ENCODE assay signal across 17 cellular contexts in genomic region chr10:16570731-16571130, GRCh38. TPM values are rescaled to one million over a fixed set of nuclear protein-coding genes. Genes with fewer than 3 reads are reported as not detected.
DNase-seq lines count a peak whose midpoint lies in the region; ATAC-seq lines count a peak whose summit lies in the region.
"Had no signal": no experiment of that assay in that cellular context is flagged by ENCODE, and none has a peak within 500 bp of the region (broad histone marks: within the 10 kb centered on the region; RNA-seq: fewer than 3 reads in every experiment).

No MANE protein-coding gene starts in this region.

- no peaks in the 10 kb centered on the region for H3K36me3 ChIP-seq in CD4-positive, alpha-beta memory T cell (ENCODE audit: insufficient read depth, low read length)
- H3K36me3 ChIP-seq: tibial artery had no signal

- peak; percentile 48 to 49 for ATAC-seq in activated CD4-positive, CD25-positive, alpha-beta regulatory T cell treated with anti-CD3 and anti-CD28 coated beads, Interleukin-2, amount 50 U/mL, for 24 hours
- ATAC-seq in GM21717 (IDR thresholded peaks at IDR 0.05; ENCODE audit: unreplicated experiment) (peak; percentile 89), HG03139 (IDR thresholded peaks at IDR 0.05; ENCODE audit: unreplicated experiment) (peak; percentile 91), memory B cell (ENCODE audit: low read depth) (no peak)

- H3K9me3 ChIP-seq in CD4-positive, alpha-beta memory T cell (ENCODE audit: control insufficient read depth in 1 of 2, low read length in 2 of 2), result no peaks in the 10 kb centered on the region
- H3K9me3 ChIP-seq: tibial artery had no signal

- peaks cover 13% of the 10 kb centered on the region for H3K4me1 Mint-ChIP-seq in memory B cell
- peaks cover 0 to 8% (median 5%) of the 10 kb centered on the region in 4 donors for H3K4me1 Mint-ChIP-seq in CD4-positive, alpha-beta memory T cell

- H3K4me3 Mint-ChIP-seq in memory B cell, result peak overlapping the region; percentile 46
- H3K4me3 Mint-ChIP-seq in CD4-positive, alpha-beta memory T cell, result peak overlapping the region in 3 of 8 donors; percentile 9 to 65 (median 59)
- H3K4me3 Mint-ChIP-seq: T-helper 2 cell treated with Interferon-gamma antibody and Interleukin-4, amounts not matched to agents 5 μg/mL and 100 μg/mL, for 36 hours had no signal

- DNase-seq in activated CD4-positive, CD25-positive, alpha-beta regulatory T cell (lab: John Stamatoyannopoulos, UW), result no peak
- DNase-seq in memory B cell (ENCODE audit: low spot score in 2 of 2) (no peak), ACHN (no peak), middle frontal gyrus (ENCODE audit: extremely low spot score, low spot score) (no peak)
- DNase-seq in CD4-positive, alpha-beta memory T cell, result no peak
- DNase-seq: activated T-cell treated with anti-CD3 and anti-CD28 coated beads, Interleukin-2, amount 50 U/mL, for 1 hour; DND-41; NCI-H1092; occipital lobe; tibial artery had no signal

- no peak overlapping the region for H3K27ac Mint-ChIP-seq in memory B cell
- H3K27ac Mint-ChIP-seq in CD4-positive, alpha-beta memory T cell, result no peak overlapping the region
- H3K27ac Mint-ChIP-seq: T-helper 2 cell treated with Interferon-gamma antibody and Interleukin-4, amounts not matched to agents 5 μg/mL and 100 μg/mL, for 36 hours had no signal

- in situ Hi-C loops in ACHN (cut with HindIII; ENCODE audit: low pct_ligation_motif_present, low pct_unique_long_range_greater_than_20kb, low sequenced_read_pairs), result no loop called here

- H3K27me3 Mint-ChIP-seq in memory B cell, result peaks cover 13% of the 10 kb centered on the region
- H3K27me3 Mint-ChIP-seq in CD4-positive, alpha-beta memory T cell, result peaks cover 11 to 25% of the 10 kb centered on the region in 2 donors

- POLR2A ChIA-PET in CD4-positive, alpha-beta memory T cell (lab: Charles Lee; ENCODE audit: partially characterized antibody), result no interaction called here

- intact Hi-C loops in CD4-positive, alpha-beta memory T cell (cut with micrococcal nuclease), result no loop called here

- H3K36me3 Mint-ChIP-seq in memory B cell, result no peaks in the 10 kb centered on the region
- no peaks in the 10 kb centered on the region for H3K36me3 Mint-ChIP-seq in CD4-positive, alpha-beta memory T cell

- peaks cover 3% of the 10 kb centered on the region for H3K9me3 Mint-ChIP-seq in memory B cell
- no peaks in the 10 kb centered on the region for H3K9me3 Mint-ChIP-seq in CD4-positive, alpha-beta memory T cell
- H3K9me3 Mint-ChIP-seq: T-helper 2 cell treated with Interferon-gamma antibody and Interleukin-4, amounts not matched to agents 5 μg/mL and 100 μg/mL, for 36 hours had no signal

- peaks cover 4% of the 10 kb centered on the region for H3K27me3 ChIP-seq in CD4-positive, alpha-beta memory T cell (ENCODE audit: insufficient read depth, low read length)

- H3K27ac ChIP-seq in CD4-positive, alpha-beta memory T cell (ENCODE audit: low read depth, low read length), result no peak overlapping the region
- H3K27ac ChIP-seq: tibial artery had no signal

- H3K4me3 ChIP-seq in CD4-positive, alpha-beta memory T cell (ENCODE audit: low read length in 2 of 2), result no peak overlapping the region
- H3K4me3 ChIP-seq: tibial artery had no signal

- H3K4me1 ChIP-seq in CD4-positive, alpha-beta memory T cell (ENCODE audit: insufficient read depth, low read length), result no peaks in the 10 kb centered on the region
- H3K4me1 ChIP-seq: tibial artery had no signal

- CTCF ChIA-PET in CD4-positive, alpha-beta memory T cell (lab: Charles Lee; ENCODE audit: partially characterized antibody), result no interaction called here

RNA-seq across cellular contexts. Expression of gene C1QL3, which starts 49.1 kb away (rescaled TPM):
- not detected for total RNA-seq in CD4-positive, alpha-beta memory T cell
- polyA plus RNA-seq in CD4-positive, alpha-beta memory T cell, result under 1 TPM; 0.48 TPM
- total RNA-seq: A172, chondrocyte, fibroblast of villous mesenchyme had no signal
